In the genomic region with DNA sequence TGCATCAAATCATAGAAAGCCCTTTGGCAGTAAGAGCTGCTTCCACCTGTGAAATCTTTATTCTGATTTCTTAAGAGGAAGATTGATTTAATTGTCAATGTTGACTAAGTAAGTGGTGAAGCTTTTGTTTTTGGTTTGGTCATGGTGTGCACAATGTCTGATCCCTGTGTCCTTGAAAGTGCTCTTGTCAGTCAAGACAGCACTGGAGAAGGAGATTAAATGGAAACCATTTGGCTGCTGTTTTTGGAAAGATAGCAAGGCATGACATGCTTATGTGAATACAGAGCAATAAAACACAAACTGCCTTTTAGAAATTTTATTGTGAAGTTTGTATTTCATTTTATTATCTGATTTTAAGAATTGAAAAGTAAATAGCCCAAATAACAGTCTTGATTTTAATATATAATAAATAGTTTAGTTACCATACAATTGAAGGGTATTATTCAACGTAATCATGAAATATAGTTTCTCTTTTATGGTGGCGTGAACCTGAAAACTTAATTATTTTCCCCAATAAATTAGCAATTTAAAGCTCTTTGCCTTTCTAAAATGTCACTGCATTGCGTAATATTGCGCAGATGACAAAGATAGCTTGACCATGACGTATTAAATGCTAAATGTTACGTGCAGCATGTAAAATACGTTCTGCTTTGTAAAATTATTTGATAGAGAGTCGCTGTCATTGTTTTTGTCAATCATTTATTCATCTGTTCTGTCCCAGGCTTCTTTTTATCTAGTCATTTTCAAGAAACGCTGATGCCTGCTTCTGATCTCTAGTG, we compare ENCODE assay signal across 25 cellular contexts.
"Had no signal": no experiment of that assay in that cellular context is flagged by ENCODE, and none has a peak within 500 bp of the region (broad histone marks: within the 10 kb centered on the region; RNA-seq: fewer than 3 reads in every experiment).

No MANE protein-coding gene starts in this region.

- H3K27ac ChIP-seq: adrenal gland had no signal

- H3K9me3 ChIP-seq: adrenal gland had no signal

- H3K36me3 ChIP-seq: adrenal gland had no signal

- DNase-seq: activated CD4-positive, alpha-beta T cell treated with anti-CD3 and anti-CD28 coated beads for 48 hours; activated CD4-positive, alpha-beta T cell treated with anti-CD3 and anti-CD28 coated beads, Interleukin-2, amount 50 U/mL, for 4 hours; activated CD4-positive, CD25-positive, alpha-beta regulatory T cell treated with anti-CD3 and anti-CD28 coated beads, Interleukin-2, amount 50 U/mL, for 72 hours; activated CD8-positive, alpha-beta memory T cell treated with anti-CD3 and anti-CD28 coated beads, Interleukin-2, amount 50 U/mL, for 48 hours; activated CD8-positive, alpha-beta T cell treated with anti-CD3 and anti-CD28 coated beads, Interleukin-2, amount 10 ng/mL, durations not matched to agents 7 days and 5 days; activated naive CD4-positive, alpha-beta T cell treated with anti-CD3 and anti-CD28 coated beads, Interleukin-2, amount 50 U/mL, for 16 hours; activated naive CD8-positive, alpha-beta T cell treated with anti-CD3 and anti-CD28 coated beads, Interleukin-2, amount 10 ng/mL, durations not matched to agents 7 days and 5 days; activated T-cell treated with anti-CD3 and anti-CD28 coated beads, Interleukin-2, amount 50 U/mL, for 1 hour; adrenal gland; anterior cingulate cortex; cerebellar nuclear complex; NCI-H1048; NCI-H146; NCI-H1930; NCI-H345; NCI-H510A; NCI-H526 treated with DMSO at 0.1 percent for 48 hours; NK-92 treated with Interleukin-12 subunit alpha and Interleukin-12 subunit beta, amount 100 ng/mL, for 24 hours; OCI-M1; RPMI8226; SK-N-SH; T-helper 1 cell had no signal

- H3K4me3 ChIP-seq: adrenal gland had no signal

- H3K9ac ChIP-seq: SK-N-SH had no signal

- H3K4me2 ChIP-seq: SK-N-SH had no signal

- FAIRE-seq: colon had no signal

- H3K27me3 ChIP-seq: adrenal gland had no signal

- ATAC-seq: activated CD8-positive, alpha-beta T cell treated with anti-CD3 and anti-CD28 coated beads, Interleukin-2, amount 10 ng/mL, durations not matched to agents 7 days and 5 days; Panc1; Right ventricle myocardium inferior had no signal

- H3K4me1 ChIP-seq: adrenal gland had no signal
